15 cellular contexts compared by ENCODE assay signal in the genomic region with DNA sequence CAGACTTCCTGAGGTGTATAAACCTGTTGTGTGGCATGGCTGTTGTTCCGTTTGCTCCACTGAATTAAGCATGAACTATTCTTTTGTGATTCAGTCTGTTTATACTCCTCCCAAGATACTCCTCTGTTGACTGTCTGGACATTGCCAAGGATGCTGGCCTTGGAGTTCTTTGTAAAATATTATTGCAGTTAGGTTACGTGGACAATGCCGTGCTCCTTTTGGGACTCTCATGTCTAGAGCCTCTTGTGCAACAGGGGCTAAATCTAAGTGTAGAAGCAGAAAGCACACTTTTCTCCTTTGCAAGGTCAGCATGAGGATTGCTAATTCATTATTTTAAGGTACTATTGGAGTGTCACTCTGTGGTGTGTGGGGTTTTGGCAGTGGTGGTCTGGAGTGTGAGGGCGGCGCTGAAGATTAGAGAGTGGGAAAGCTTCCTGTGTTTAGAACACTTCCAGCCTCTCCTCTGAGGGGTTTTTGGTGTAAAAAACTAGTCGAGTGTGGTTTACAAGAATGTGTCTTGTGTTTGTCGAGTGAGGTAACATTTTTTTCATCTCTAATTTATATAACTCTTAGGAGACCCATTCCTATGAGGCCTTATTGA.
A peak's percentile ranks its signal among the peaks of the same experiment; 100 is the strongest.
DNase-seq lines count a peak whose midpoint lies in the region; ATAC-seq and TF ChIP-seq lines count a peak whose summit lies in the region.
"Had no signal": no experiment of that assay in that cellular context is flagged by ENCODE, and none has a peak within 500 bp of the region (broad histone marks: within the 10 kb centered on the region; RNA-seq: fewer than 3 reads in every experiment).

No MANE protein-coding gene starts in this region.

- DNase-seq in heart right ventricle (no peak), Right ventricle myocardium superior (no peak), fibroblast of mammary gland (ENCODE audit: low read depth) (peak; percentile 43), osteocyte (ENCODE audit: extremely low spot score, unreplicated experiment) (no peak), aorta (no peak), Caco-2 (no peak), kidney glomerular epithelial cell (lab: John Stamatoyannopoulos, UW) (no peak)
- DNase-seq: NCI-H2227 treated with DMSO at 0.1 percent for 48 hours had no signal

- H3K27ac ChIP-seq in heart right ventricle (peak overlapping the region in 9 of 10 donors; percentile 14 to 96 (median 75)), aorta (ENCODE audit: low read depth in 1 of 2, low read length in 2 of 2) (no peak overlapping the region)

- CTCF ChIA-PET in Caco-2 (lab: Charles Lee) = no interaction called here

- peak overlapping the region; percentile 85 for H3K27ac Mint-ChIP-seq in osteocyte (ENCODE audit: unreplicated experiment)
- H3K27ac Mint-ChIP-seq in Caco-2 (ENCODE audit: unreplicated experiment) = no peak overlapping the region
- H3K27ac Mint-ChIP-seq: activated CD4-positive, alpha-beta T cell treated with anti-CD3 and anti-CD28 coated beads, Interleukin-2, amount 10 ng/mL, durations not matched to agents 24 days and 14 days; B cell; stimulated activated naive CD8-positive, alpha-beta T cell treated with anti-CD3 and anti-CD28 coated beads, Interleukin-15, Interleukin-2, amounts not matched to agents 100 ng/mL and 50 ng/mL, for 24 hours; T-helper 1 cell treated with Interleukin-12 subunit alpha and Interleukin-12 subunit beta and Interleukin-4 antibody, amounts not matched to agents 30 μg/mL and 1 μg/mL, for 36 hours; type B pancreatic cell had no signal

- H3K9me3 Mint-ChIP-seq in osteocyte (ENCODE audit: unreplicated experiment) (no peaks in the 10 kb centered on the region), Caco-2 (ENCODE audit: unreplicated experiment) (peaks cover 10% of the 10 kb centered on the region)
- H3K9me3 Mint-ChIP-seq: activated CD4-positive, alpha-beta T cell treated with anti-CD3 and anti-CD28 coated beads, Interleukin-2, amount 10 ng/mL, durations not matched to agents 24 days and 14 days; stimulated activated naive CD8-positive, alpha-beta T cell treated with anti-CD3 and anti-CD28 coated beads, Interleukin-15, Interleukin-2, amounts not matched to agents 100 ng/mL and 50 ng/mL, for 24 hours; T-helper 1 cell treated with Interleukin-12 subunit alpha and Interleukin-12 subunit beta and Interleukin-4 antibody, amounts not matched to agents 30 μg/mL and 1 μg/mL, for 36 hours; type B pancreatic cell had no signal

- WGBS in heart right ventricle, 2 donors = 42 to 56% methylated on average over 7 of the region's 7 CpGs
- 53 to 58% methylated on average over 7 of the region's 7 CpGs for WGBS in aorta, 2 donors

- ATAC-seq in heart right ventricle (peak in 3 of 8 donors; percentile 5 to 13 (median 12)), Right ventricle myocardium superior (ENCODE audit: poor library complexity) (no peak), aorta (ENCODE audit: low FRiP score) (peak; percentile 13), GM18868 (IDR thresholded peaks at IDR 0.05; ENCODE audit: unreplicated experiment) (no peak)

- peaks cover 6 to 86% (median 52%) of the 10 kb centered on the region in 9 donors for H3K4me1 ChIP-seq in heart right ventricle
- peaks cover 8 to 11% of the 10 kb centered on the region in 2 donors for H3K4me1 ChIP-seq in aorta (ENCODE audit: control insufficient read depth in 1 of 2, insufficient read depth in 2 of 2, low read length in 2 of 2)
- peaks cover under 1% of the 10 kb centered on the region; the same call in 1 of the 2 replicates for H3K4me1 ChIP-seq in Caco-2

- H3K4me3 Mint-ChIP-seq in osteocyte (ENCODE audit: unreplicated experiment) (no peak overlapping the region), Caco-2 (ENCODE audit: unreplicated experiment) (no peak overlapping the region)
- H3K4me3 Mint-ChIP-seq: activated CD4-positive, alpha-beta T cell treated with anti-CD3 and anti-CD28 coated beads, Interleukin-2, amount 10 ng/mL, durations not matched to agents 24 days and 14 days; B cell; stimulated activated naive CD8-positive, alpha-beta T cell treated with anti-CD3 and anti-CD28 coated beads, Interleukin-15, Interleukin-2, amounts not matched to agents 100 ng/mL and 50 ng/mL, for 24 hours; T-helper 1 cell treated with Interleukin-12 subunit alpha and Interleukin-12 subunit beta and Interleukin-4 antibody, amounts not matched to agents 30 μg/mL and 1 μg/mL, for 36 hours; type B pancreatic cell had no signal

- H3K9me3 ChIP-seq in heart right ventricle = no peaks in the 10 kb centered on the region
- no peaks in the 10 kb centered on the region for H3K9me3 ChIP-seq in aorta (ENCODE audit: control insufficient read depth, low read length)
- H3K9me3 ChIP-seq in Caco-2 = no peaks in the 10 kb centered on the region

- H3K36me3 ChIP-seq in heart right ventricle = no peaks in the 10 kb centered on the region
- H3K36me3 ChIP-seq in aorta (ENCODE audit: control insufficient read depth in 1 of 2, insufficient read depth in 2 of 2, low read length in 1 of 2) = no peaks in the 10 kb centered on the region
- no peaks in the 10 kb centered on the region for H3K36me3 ChIP-seq in Caco-2 (ENCODE audit: control insufficient read depth, insufficient read depth, low read length)

- TF ChIP-seq CTCF in heart right ventricle (IDR thresholded peaks at IDR 0.05) (no peak), fibroblast of mammary gland (conservative IDR thresholded peaks at IDR 0.05; ENCODE audit: control insufficient read depth, insufficient read depth, low read depth, low read length) (no peak), osteocyte (IDR thresholded peaks at IDR 0.05) (no peak), Caco-2 (IDR thresholded peaks at IDR 0.05; ENCODE audit: insufficient read depth in 1 of 2, low read depth in 1 of 2, low read length in 1 of 2, severe bottlenecking in 1 of 2, unreplicated experiment in 1 of 2) (no peak)

- intact Hi-C loops in heart right ventricle (cut with DNase I) (loop anchor here in 9 of 10 donors (5.0 to 10.0 kb wide), 5 partner anchors 45 to 125 kb away; partner anchors contain the start of gene SAMD4A (in 2 of the 9)), Right ventricle myocardium superior (cut with DNase I) (loop anchor here (5.0 kb wide), 1 partner anchor 125 kb away; the partner anchor contains the start of gene SAMD4A), aorta (cut with DNase I) (no loop called here), Caco-2 (cut with micrococcal nuclease; ENCODE audit: unreplicated experiment) (no loop called here)

- no peaks in the 10 kb centered on the region for H3K27me3 Mint-ChIP-seq in osteocyte (ENCODE audit: unreplicated experiment)
- no peaks in the 10 kb centered on the region for H3K27me3 Mint-ChIP-seq in Caco-2 (ENCODE audit: insufficient read depth, unreplicated experiment)
- H3K27me3 Mint-ChIP-seq: B cell had no signal

- no TSS peak for BruUV-seq in Caco-2 (replicated peaks; lab: Mats Ljungman, UMichigan)

- no peaks in the 10 kb centered on the region for H3K36me3 Mint-ChIP-seq in osteocyte (ENCODE audit: unreplicated experiment)
- peaks cover 60% of the 10 kb centered on the region for H3K36me3 Mint-ChIP-seq in Caco-2 (ENCODE audit: insufficient read depth, unreplicated experiment)

- H3K27me3 ChIP-seq in heart right ventricle (no peaks in the 10 kb centered on the region), aorta (ENCODE audit: control insufficient read depth in 1 of 2, insufficient read depth in 2 of 2, low read length in 1 of 2) (no peaks in the 10 kb centered on the region), Caco-2 (replicated peaks; ENCODE audit: control insufficient read depth, insufficient read depth, low read length) (no peaks in the 10 kb centered on the region)

- POLR2A ChIA-PET in Caco-2 (lab: Charles Lee) = no interaction called here

- H3K4me1 Mint-ChIP-seq in osteocyte (ENCODE audit: unreplicated experiment) (peaks cover 16% of the 10 kb centered on the region), Caco-2 (ENCODE audit: low read depth, unreplicated experiment) (peaks cover 40% of the 10 kb centered on the region)

- H3K4me3 ChIP-seq in heart right ventricle = no peak overlapping the region
- no peak overlapping the region for H3K4me3 ChIP-seq in fibroblast of mammary gland (ENCODE audit: control insufficient read depth, low read depth, low read length)
- H3K4me3 ChIP-seq in aorta (ENCODE audit: low read length in 2 of 2) = no peak overlapping the region
- no peak overlapping the region for H3K4me3 ChIP-seq in Caco-2 (ENCODE audit: low read depth, low read length)
- H3K4me3 ChIP-seq: coronary artery had no signal

Comparison
In these comparisons a context has a peak if more than half of its experiments do, and no peak if none do; other contexts are left out.
1. H3K27ac ChIP-seq: peak in heart right ventricle (9 of 10); none in aorta (0 of 2).
2. intact Hi-C loops: an anchor here in heart right ventricle (5.0 to 10.0 kb wide) and Right ventricle myocardium superior (5.0 kb wide); none called in aorta and Caco-2.